Comparison of ENCODE assay signal across 8 cellular contexts in genomic region chr1:23959461-23960290, GRCh38. TPM values are rescaled to one million over a fixed set of nuclear protein-coding genes. Genes with fewer than 3 reads are reported as not detected.
DNase-seq lines count a peak whose midpoint lies in the region; ATAC-seq and TF ChIP-seq lines count a peak whose summit lies in the region.

PNRC2 (plus strand) TSS chr1:23959828; CDS start chr1:23961458, 1,630 bp downstream.

- H3K4me3 Mint-ChIP-seq in activated CD4-positive, alpha-beta T cell treated with anti-CD3 and anti-CD28 coated beads, Interleukin-2, amount 10 ng/mL, durations not matched to agents 24 days and 14 days = peak within 1 kb of the TSS; percentile 100

- H3K9ac ChIP-seq in colonic mucosa (ENCODE audit: low read depth in 2 of 2, low read length in 2 of 2) = peak within 1 kb of the TSS; percentile 71 to 99

- H3K36me3 Mint-ChIP-seq in activated CD4-positive, alpha-beta T cell treated with anti-CD3 and anti-CD28 coated beads, Interleukin-2, amount 10 ng/mL, durations not matched to agents 24 days and 14 days (ENCODE audit: low read depth) = peaks cover 43% of the 10 kb centered on the region

- H3K27me3 ChIP-seq in colonic mucosa = no peaks in the 10 kb centered on the region

- peak within 1 kb of the TSS; percentile 71 for H3K4me3 ChIP-seq in colonic mucosa

- H3K4me1 Mint-ChIP-seq in activated CD4-positive, alpha-beta T cell treated with anti-CD3 and anti-CD28 coated beads, Interleukin-2, amount 10 ng/mL, durations not matched to agents 24 days and 14 days = peaks cover 48% of the 10 kb centered on the region

- H3K9me3 Mint-ChIP-seq in activated CD4-positive, alpha-beta T cell treated with anti-CD3 and anti-CD28 coated beads, Interleukin-2, amount 10 ng/mL, durations not matched to agents 24 days and 14 days = no peaks in the 10 kb centered on the region

- DNase-seq in Ammon's horn (ENCODE audit: low spot score) (peak; percentile 98), GM19240 (ENCODE audit: insufficient read length, low spot score) (peak; percentile 73), NCI-H526 (lab: John Stamatoyannopoulos, UW) (peak; percentile 95 to 98), colonic mucosa (peak; percentile 97), left colon (peak; percentile 97 to 98)
- DNase-seq in activated CD4-positive, alpha-beta T cell treated with anti-CD3 and anti-CD28 coated beads, Interleukin-2, amount 10 ng/mL, durations not matched to agents 24 days and 14 days = peak; percentile 99
- DNase-seq in stimulated activated CD4-positive, alpha-beta T cell treated with anti-CD3 and anti-CD28 coated beads, Interleukin-1b, Interleukin-23, amount 100 ng/mL, for 48 hours = peak; percentile 97

- H3K27me3 Mint-ChIP-seq in activated CD4-positive, alpha-beta T cell treated with anti-CD3 and anti-CD28 coated beads, Interleukin-2, amount 10 ng/mL, durations not matched to agents 24 days and 14 days = no peaks in the 10 kb centered on the region

- intact Hi-C loops in activated CD4-positive, alpha-beta T cell treated with anti-CD3 and anti-CD28 coated beads, Interleukin-2, amount 10 ng/mL, durations not matched to agents 24 days and 14 days (cut with micrococcal nuclease) = loop anchor here (1.0 to 10.0 kb wide), 5 partner anchors 21 to 615 kb away; partner anchors contain the start of genes E2F2, HMGCL, HNRNPR and SRSF10
- intact Hi-C loops in colonic mucosa (cut with DNase I) = loop anchor here (5.0 kb wide), 1 partner anchor 68 kb away; no protein-coding TSS in a partner anchor
- intact Hi-C loops in left colon (cut with DNase I, micrococcal nuclease) = loop anchor here in 1 of 2 donors (10.0 kb wide), 1 partner anchor 65 kb away; no protein-coding TSS in a partner anchor

- TF ChIP-seq CTCF in colonic mucosa (IDR thresholded peaks at IDR 0.05) = no peak

- peak within 1 kb of the TSS; percentile 97 for H3K27ac ChIP-seq in colonic mucosa

- H3K27ac Mint-ChIP-seq in activated CD4-positive, alpha-beta T cell treated with anti-CD3 and anti-CD28 coated beads, Interleukin-2, amount 10 ng/mL, durations not matched to agents 24 days and 14 days = peak within 1 kb of the TSS; percentile 100

- H3K4me1 ChIP-seq in colonic mucosa = no peaks in the 10 kb centered on the region

- H3K9me3 ChIP-seq in colonic mucosa = no peaks in the 10 kb centered on the region

- peak; percentile 78 for ATAC-seq in HG03460 (IDR thresholded peaks at IDR 0.05; ENCODE audit: unreplicated experiment)
- ATAC-seq in left colon = peak; percentile 87

- no peaks in the 10 kb centered on the region for H3K36me3 ChIP-seq in colonic mucosa

RNA-seq across cellular contexts. Expression of gene PNRC2, which starts in this region (rescaled TPM):
- total RNA-seq in activated CD4-positive, alpha-beta T cell treated with anti-CD3 and anti-CD28 coated beads, Interleukin-2, amount 10 ng/mL, durations not matched to agents 24 days and 14 days = 140 TPM in 2 replicates
- total RNA-seq in colonic mucosa (100 to 1,000 TPM; 152 to 170 TPM), left colon (100 to 1,000 TPM; 111 to 156 TPM)

Comparison
In these comparisons a context has a peak if more than half of its experiments do, and no peak if none do; other contexts are left out.
1. Peak in every context shown above with its lines: DNase-seq, ATAC-seq, H3K4me3 ChIP-seq and H3K27ac ChIP-seq.